8 cellular contexts compared by ENCODE assay signal in the genomic region with DNA sequence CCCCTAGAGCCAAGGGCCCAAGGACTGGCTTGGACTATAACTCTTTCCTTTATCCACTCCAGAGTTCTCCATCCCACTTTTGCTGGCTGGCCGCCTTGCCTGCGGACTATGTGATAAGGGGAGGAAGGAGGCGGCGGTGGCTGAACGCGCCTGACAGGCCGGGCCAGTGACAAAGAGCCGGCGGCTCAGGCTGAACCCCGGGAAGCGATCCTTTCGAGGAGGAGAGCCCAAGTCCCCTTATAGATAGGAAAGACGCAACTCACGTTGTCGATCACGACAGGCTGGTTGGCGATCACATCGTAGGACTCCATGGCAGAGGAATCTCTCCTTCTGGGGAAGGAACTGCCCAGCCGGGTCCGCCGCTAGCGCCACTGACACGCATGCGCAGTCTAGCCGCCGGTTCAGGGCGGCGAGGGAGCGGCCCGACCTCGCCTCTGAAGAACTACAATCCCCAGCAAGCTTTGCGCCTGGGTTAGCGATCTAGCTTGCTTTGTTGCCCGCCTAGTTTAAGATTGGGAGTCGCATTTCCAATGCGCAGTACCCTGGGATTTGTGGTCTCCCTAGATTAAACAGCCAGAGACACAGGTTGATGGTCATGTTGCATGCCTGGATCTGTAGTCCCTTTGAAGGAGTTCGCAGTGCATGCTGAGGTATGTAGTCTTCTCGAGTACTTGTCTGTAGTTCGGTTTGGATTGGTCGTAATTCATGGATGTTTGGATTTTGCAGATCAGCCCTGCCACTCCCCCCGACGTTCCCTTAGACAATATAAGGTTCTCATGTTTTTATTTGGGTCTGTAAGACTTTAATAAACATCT. TPM values are rescaled to one million over a fixed set of nuclear protein-coding genes. Genes with fewer than 3 reads are reported as not detected.
DNase-seq lines count a peak whose midpoint lies in the region; TF ChIP-seq lines count a peak whose summit lies in the region.

A gene (minus strand): TSS at position 376 of the 815 bp plus-strand sequence. CDS start 65 bp downstream, at position 311.

- in situ Hi-C loops in SK-MEL-5 (cut with HindIII; ENCODE audit: low pct_unique_long_range_greater_than_20kb, low sequenced_read_pairs) = loop anchor here (10.0 kb wide), 1 partner anchor 72 kb away; no protein-coding TSS in a partner anchor

- H3K4me3 ChIP-seq in HFF-Myc (replicated peaks; ENCODE audit: low read depth, low read length) = peak within 1 kb of the TSS; percentile 92
- H3K4me3 ChIP-seq in neuron (ENCODE audit: low read length) = peak within 1 kb of the TSS; percentile 72
- H3K4me3 ChIP-seq in subcutaneous abdominal adipose tissue (ENCODE audit: low read depth in 1 of 5, low read length in 5 of 5) = peak within 1 kb of the TSS; percentile 81 to 99 (median 88)

- peak within 1 kb of the TSS; percentile 93 for H3K27ac ChIP-seq in subcutaneous abdominal adipose tissue (ENCODE audit: low read depth, low read length)

- TF ChIP-seq CTCF in HFF-Myc (IDR thresholded peaks at IDR 0.05; ENCODE audit: low read depth, low read length, missing control alignments) = no peak

- DNase-seq in GM04503 (ENCODE audit: low read depth) (peak; percentile 98), HFF-Myc (ENCODE audit: extremely low read depth, low read depth) (peak; percentile 100), NAMALWA (ENCODE audit: low spot score) (peak; percentile 100), SK-MEL-5 (ENCODE audit: low read depth, low spot score) (peak; percentile 99), foreskin melanocyte (peak; percentile 100)
- DNase-seq in activated naive CD4-positive, alpha-beta T cell treated with Interleukin-2 at 50 U/mL for 16 hours = peak; percentile 94

- H2AFZ ChIP-seq in neuron (ENCODE audit: low read depth, low read length) = peak within 1 kb of the TSS; percentile 73

- H3K27me3 ChIP-seq in neuron (ENCODE audit: insufficient read depth, low read length) = no peaks in the 10 kb centered on the region
- H3K27me3 ChIP-seq in subcutaneous abdominal adipose tissue (ENCODE audit: control insufficient read depth in 5 of 5, insufficient read depth in 4 of 5, low read length in 5 of 5) = no peaks in the 10 kb centered on the region

- H3K9me3 ChIP-seq in neuron (ENCODE audit: low read length) (no peaks in the 10 kb centered on the region), subcutaneous abdominal adipose tissue (ENCODE audit: control insufficient read depth in 5 of 5, low read length in 5 of 5) (no peaks in the 10 kb centered on the region)

- H3K9ac ChIP-seq in subcutaneous abdominal adipose tissue (ENCODE audit: low read length in 5 of 5) = peak within 1 kb of the TSS; percentile 30 to 98 (median 93)

- peaks cover 9% of the 10 kb centered on the region for H3K36me3 ChIP-seq in neuron (ENCODE audit: insufficient read depth, low read length)
- peaks cover 0 to 5% (median 4%) of the 10 kb centered on the region in 5 donors for H3K36me3 ChIP-seq in subcutaneous abdominal adipose tissue (ENCODE audit: control insufficient read depth in 5 of 5, insufficient read depth in 5 of 5, low read length in 5 of 5)

- H3K4me1 ChIP-seq in neuron (ENCODE audit: insufficient read depth, low read length) = peaks cover 30% of the 10 kb centered on the region
- peaks cover 6 to 55% (median 50%) of the 10 kb centered on the region in 5 donors for H3K4me1 ChIP-seq in subcutaneous abdominal adipose tissue (ENCODE audit: control insufficient read depth in 5 of 5, insufficient read depth in 5 of 5, low read length in 5 of 5)

RNA-seq across cellular contexts. Expression of the gene that starts here (rescaled TPM):
- 67.1 and 85.6 TPM in 2 replicates for total RNA-seq in SK-MEL-5 (2014; rRNA removed; shearing (Covaris generic))
- polyA plus RNA-seq in SK-MEL-5 (2015; cell fraction: cytosol; rRNA removed) = 53.3 and 70.4 TPM in 2 replicates
- polyA plus RNA-seq in SK-MEL-5 (2015; cell fraction: nucleus; rRNA removed) = 31.9 and 35.6 TPM in 2 replicates

Comparison
In these comparisons a context has a peak if more than half of its experiments do, and no peak if none do; other contexts are left out.
1. Peak in every context shown above with its lines: DNase-seq, H3K4me3 ChIP-seq and H3K27ac ChIP-seq.